10 cellular contexts compared by ENCODE assay signal in genomic region chr1:155984341-155984740, GRCh38. TPM values are rescaled to one million over a fixed set of nuclear protein-coding genes. Genes with fewer than 3 reads are reported as not detected.
A peak's percentile ranks its signal among the peaks of the same experiment; 100 is the strongest.
DNase-seq lines count a peak whose midpoint lies in the region; ATAC-seq and TF ChIP-seq lines count a peak whose summit lies in the region.
"Had no signal": no experiment of that assay in that cellular context is flagged by ENCODE, and none has a peak within 500 bp of the region (broad histone marks: within the 10 kb centered on the region; RNA-seq: fewer than 3 reads in every experiment).

No MANE protein-coding gene starts in this region.

- no peak overlapping the region for H2BK15ac ChIP-seq in H9 (ENCODE audit: low read depth, low read length)

- H2AK5ac ChIP-seq in H9 (ENCODE audit: insufficient read length, low read length), result no peak overlapping the region

- no peak overlapping the region for H3K27ac ChIP-seq in H9 (ENCODE audit: insufficient read length, low read depth, low read length)
- peak overlapping the region; percentile 87 for H3K27ac ChIP-seq in fibroblast of lung (ENCODE audit: insufficient read depth, low read length)
- peak overlapping the region in 13 of 21 experiments; percentile 6 to 98 (median 65) for H3K27ac ChIP-seq in skin epidermis

- H3K36me3 ChIP-seq in fibroblast of lung (ENCODE audit: control insufficient read depth, insufficient read depth, low read length), result no peaks in the 10 kb centered on the region

- no peak overlapping the region for H3K56ac ChIP-seq in H9 (ENCODE audit: insufficient read length, low read depth, low read length)

- H3K14ac ChIP-seq in H9 (ENCODE audit: insufficient read depth, low read length), result no peak overlapping the region

- H4K20me1 ChIP-seq in H9 (ENCODE audit: control insufficient read depth, insufficient read depth, insufficient read length), result no peaks in the 10 kb centered on the region
- H4K20me1 ChIP-seq in fibroblast of lung (ENCODE audit: control insufficient read depth, extremely low read depth, insufficient read depth, low read length), result no peaks in the 10 kb centered on the region

- H3K4me1 ChIP-seq in H9 (ENCODE audit: insufficient read depth, low read length), result peaks cover 3% of the 10 kb centered on the region; the same call in 1 of the 2 replicates
- H3K4me1 ChIP-seq in fibroblast of lung (ENCODE audit: control insufficient read depth, extremely low read depth, insufficient read depth, low read length), result peaks cover 38% of the 10 kb centered on the region

- ATAC-seq in GM18868 (IDR thresholded peaks at IDR 0.05; ENCODE audit: unreplicated experiment), result no peak
- ATAC-seq in GM18517 (IDR thresholded peaks at IDR 0.05; ENCODE audit: unreplicated experiment), result no peak
- no peak for ATAC-seq in GM21529 (IDR thresholded peaks at IDR 0.05; ENCODE audit: unreplicated experiment)

- peaks cover 71 to 80% of the 10 kb centered on the region in 2 experiments for H3K4me1 Mint-ChIP-seq in H9

- H3K4me3 Mint-ChIP-seq in H9, result peak overlapping the region; percentile 30 to 38
- H3K4me3 Mint-ChIP-seq: central memory CD8-positive, alpha-beta T cell had no signal

- DNase-seq in H9 (peak; percentile 94), NCI-H345 treated with DMSO at 0.1 percent for 48 hours (lab: John Stamatoyannopoulos, UW; ENCODE audit: unreplicated experiment) (peak; percentile 98), fibroblast of lung (ENCODE audit: low read depth in 2 of 2) (no peak), MV-4-11 (lab: John Stamatoyannopoulos, UW) (no peak)
- DNase-seq: activated CD4-positive, alpha-beta T cell treated with anti-CD3 and anti-CD28 coated beads, Interleukin-2, amount 50 U/mL, for 4 hours had no signal

- H3K79me1 ChIP-seq in H9 (ENCODE audit: insufficient read depth, low read depth, low read length, poor library complexity, severe bottlenecking), result no peaks in the 10 kb centered on the region

- H3K36me3 Mint-ChIP-seq in H9 (ENCODE audit: insufficient read depth in 1 of 3, low read depth in 3 of 3), result peaks cover 0 to 2% (median 0%) of the 10 kb centered on the region in 3 experiments; a peak in 1 of 7 replicates

- no peak overlapping the region for H2BK20ac ChIP-seq in H9 (ENCODE audit: low read depth, low read length, poor library complexity, severe bottlenecking)

- H3K27me3 Mint-ChIP-seq in H9 (ENCODE audit: low read depth), result no peaks in the 10 kb centered on the region
- H3K27me3 Mint-ChIP-seq: central memory CD8-positive, alpha-beta T cell had no signal

- no peak overlapping the region for H3K4me3 ChIP-seq in fibroblast of lung (replicated peaks in 1 of 4; ENCODE audit: control extremely low read depth in 1 of 4, insufficient read depth in 1 of 4, low read depth in 3 of 4, low read length in 4 of 4)
- H3K4me3 ChIP-seq in skin epidermis, result no peak overlapping the region

- H3K4me2 ChIP-seq in H9 (ENCODE audit: insufficient read depth, insufficient read length, low read length) (peak overlapping the region; percentile 19), fibroblast of lung (ENCODE audit: extremely low read depth, insufficient read depth, low read length) (no peak overlapping the region)

- no peak overlapping the region for H3K18ac ChIP-seq in H9 (ENCODE audit: insufficient read length, low read depth, low read length)

- H3K9ac ChIP-seq in H9 (ENCODE audit: extremely low read depth, insufficient read length, low read length) (no peak overlapping the region), fibroblast of lung (ENCODE audit: insufficient read depth, low read length) (no peak overlapping the region)

- H4K8ac ChIP-seq in H9 (replicated peaks; ENCODE audit: insufficient read length, low read depth, low read length), result no peak overlapping the region

- no peak overlapping the region for H2BK5ac ChIP-seq in H9 (ENCODE audit: insufficient read length, low read length)

- TF ChIP-seq CTCF in H9 (conservative IDR thresholded peaks at IDR 0.05) (no peak), fibroblast of lung (conservative IDR thresholded peaks at IDR 0.05 in 1 of 2, IDR thresholded peaks at IDR 0.05 in 1 of 2; ENCODE audit: low read depth in 1 of 2, low read length in 2 of 2) (no peak)

- no peak overlapping the region for H2BK12ac ChIP-seq in H9 (ENCODE audit: insufficient read length, low read depth, low read length)

- H3K23ac ChIP-seq in H9 (ENCODE audit: insufficient read length, low read depth, low read length), result no peak overlapping the region

- WGBS in H9 (ENCODE audit: extremely low coverage, insufficient read length, low lambda C conversion rate), result no CpG with 5 or more reads among the region's 7 CpGs

- no peaks in the 10 kb centered on the region for H3K9me3 ChIP-seq in H9 (ENCODE audit: control insufficient read depth, low read depth, low read length)
- H3K9me3 ChIP-seq in fibroblast of lung (ENCODE audit: control insufficient read depth, insufficient read depth, low read depth, low read length), result no peaks in the 10 kb centered on the region

- H3K27me3 ChIP-seq in H9 (ENCODE audit: insufficient read depth, low read length) (no peaks in the 10 kb centered on the region), fibroblast of lung (ENCODE audit: control insufficient read depth, insufficient read depth, low read length) (no peaks in the 10 kb centered on the region)

- H4K5ac ChIP-seq in H9 (ENCODE audit: insufficient read length, low read depth, low read length), result no peak overlapping the region

- no peak overlapping the region for H3K4ac ChIP-seq in H9 (ENCODE audit: low read depth, low read length)

- peak overlapping the region; percentile 85 to 96 (median 92); a peak in 5 of 7 replicates for H3K27ac Mint-ChIP-seq in H9

- H2BK120ac ChIP-seq in H9 (ENCODE audit: low read depth, low read length, poor library complexity, severe bottlenecking), result peak overlapping the region; percentile 44

- H3T11ph ChIP-seq in H9 (ENCODE audit: low read length), result no peak overlapping the region

- no peaks in the 10 kb centered on the region for H3K9me3 Mint-ChIP-seq in H9
- H3K9me3 Mint-ChIP-seq: central memory CD8-positive, alpha-beta T cell had no signal

- peaks cover under 1% of the 10 kb centered on the region for H3K23me2 ChIP-seq in H9 (ENCODE audit: insufficient read length, low read depth, low read length, poor library complexity, severe bottlenecking)

- no peaks in the 10 kb centered on the region for H3K79me2 ChIP-seq in H9 (ENCODE audit: insufficient read depth, low read length)
- H3K79me2 ChIP-seq in fibroblast of lung (ENCODE audit: control insufficient read depth, insufficient read depth, low read length), result peaks cover 28% of the 10 kb centered on the region

- no peak overlapping the region for H2AFZ ChIP-seq in H9 (ENCODE audit: low read length)
- no peak overlapping the region for H2AFZ ChIP-seq in fibroblast of lung (ENCODE audit: low read length)

- no peak overlapping the region for H4K91ac ChIP-seq in H9 (ENCODE audit: insufficient read length, low read depth, low read length)

RNA-seq across cellular contexts. Expression of gene ARHGEF2, which starts 6.0 kb away (rescaled TPM):
- total RNA-seq in H9 (2021), result 103 and 111 TPM in 2 replicates
- 208 and 276 TPM in 2 replicates for total RNA-seq in fibroblast of lung
- polyA plus RNA-seq in fibroblast of lung, result 93.9 and 103 TPM in 2 replicates
- 48.5 and 77.3 TPM in 2 replicates for polyA plus RNA-seq in fibroblast of lung (2012)
- 121 and 150 TPM in 2 replicates for polyA minus RNA-seq in fibroblast of lung (ENCODE audit: low replicate concordance)

RNA-seq across cellular contexts. Expression of gene SSR2, which starts 36.4 kb away (rescaled TPM):
- total RNA-seq in H9 (2021) (170 and 172 TPM in 2 replicates), fibroblast of lung (304 and 455 TPM in 2 replicates)
- 673 and 941 TPM in 2 replicates for polyA plus RNA-seq in fibroblast of lung
- polyA plus RNA-seq in fibroblast of lung (2012), result 321 and 394 TPM in 2 replicates
- polyA minus RNA-seq in fibroblast of lung (ENCODE audit: low replicate concordance), result 781 and 908 TPM in 2 replicates

RNA-seq across cellular contexts. Expression of gene RXFP4, which starts 42.9 kb away (rescaled TPM):
- total RNA-seq in H9 (2021), result not detected in 2 replicates
- total RNA-seq in fibroblast of lung, result not detected in 2 replicates
- polyA plus RNA-seq in fibroblast of lung, result not detected in 2 replicates
- polyA plus RNA-seq in fibroblast of lung (2012), result not detected in 2 replicates
- not detected in 2 replicates for polyA minus RNA-seq in fibroblast of lung (ENCODE audit: low replicate concordance)

RNA-seq across cellular contexts. Expression of gene KHDC4, which starts 50.1 kb away (rescaled TPM):
- 57.6 and 57.7 TPM in 2 replicates for total RNA-seq in H9 (2021)
- total RNA-seq in fibroblast of lung, result 18.2 and 24.6 TPM in 2 replicates
- polyA plus RNA-seq in fibroblast of lung, result 19.5 and 25.4 TPM in 2 replicates
- polyA plus RNA-seq in fibroblast of lung (2012), result 9.0 and 10.4 TPM in 2 replicates
- 4.9 and 22.7 TPM in 2 replicates for polyA minus RNA-seq in fibroblast of lung (ENCODE audit: low replicate concordance)

Comparison
In these comparisons a context has a peak if more than half of its experiments do, and no peak if none do; other contexts are left out.
1. DNase-seq: peak in H9 (single experiment) and NCI-H345 treated with DMSO at 0.1 percent for 48 hours (single experiment); none in fibroblast of lung (0 of 2) and MV-4-11 (single experiment).